ENCODE assay signal across 14 cellular contexts in the genomic region with DNA sequence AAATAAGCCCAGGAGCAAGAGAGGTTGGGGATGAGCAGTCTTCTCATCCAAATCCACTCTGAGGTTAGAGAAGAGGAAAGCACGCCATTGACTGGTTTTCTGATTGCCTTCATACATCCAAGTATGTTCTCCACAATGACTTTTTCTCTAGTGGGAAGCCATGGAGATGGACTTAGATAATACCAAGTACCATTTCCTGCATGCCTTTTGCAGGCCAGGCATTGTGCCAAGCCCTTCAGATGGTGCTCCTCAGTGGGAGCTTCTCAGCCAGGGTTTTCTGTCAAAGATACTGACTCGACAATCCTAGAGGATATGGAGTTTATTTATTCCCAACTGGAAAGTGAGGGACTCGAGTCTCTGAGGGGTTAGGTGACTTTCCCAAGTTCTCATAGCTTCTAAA.
DNase-seq lines count a peak whose midpoint lies in the region; ATAC-seq and TF ChIP-seq lines count a peak whose summit lies in the region.
"Had no signal": no experiment of that assay in that cellular context is flagged by ENCODE, and none has a peak within 500 bp of the region (broad histone marks: within the 10 kb centered on the region; RNA-seq: fewer than 3 reads in every experiment).

No MANE protein-coding gene starts in this region.

- intact Hi-C loops in breast epithelium (cut with DNase I; ENCODE audit: low total_unique reads), result no loop called here
- intact Hi-C loops in MCF 10A (cut with micrococcal nuclease), result loop anchor here (5.0 kb wide), 1 partner anchor 112 kb away; no protein-coding TSS in a partner anchor
- intact Hi-C loops in PC-3 (cut with micrococcal nuclease), result no loop called here
- intact Hi-C loops in right lobe of liver (cut with DNase I), result no loop called here
- intact Hi-C loops in posterior vena cava (cut with DNase I), result no loop called here

- H3K36me3 ChIP-seq in breast epithelium (no peaks in the 10 kb centered on the region), PC-3 (ENCODE audit: low read depth, low read length) (no peaks in the 10 kb centered on the region), upper lobe of left lung (no peaks in the 10 kb centered on the region), right lobe of liver (no peaks in the 10 kb centered on the region), endodermal cell (ENCODE audit: control insufficient read depth, insufficient read depth, low read length) (no peaks in the 10 kb centered on the region)
- H3K36me3 ChIP-seq: cardiac muscle cell, tibial artery had no signal

- 47 to 51% methylated on average over 3 of the region's 3 CpGs for WGBS in upper lobe of left lung, 2 donors
- WGBS in right lobe of liver (ENCODE audit: insufficient coverage, low coverage, low lambda C conversion rate, missing lambda C conversion rate), result 82% methylated on average over 2 of the region's 3 CpGs
- 95 to 100% methylated on average over 1 to 3 of the region's 3 CpGs for WGBS in endodermal cell (ENCODE audit: insufficient coverage in 1 of 2, insufficient read length in 1 of 2), 2 experiments

- no peaks in the 10 kb centered on the region for H3K27me3 Mint-ChIP-seq in MCF 10A (ENCODE audit: insufficient read depth, unreplicated experiment)
- no peaks in the 10 kb centered on the region for H3K27me3 Mint-ChIP-seq in endodermal cell (ENCODE audit: insufficient read depth)

- H3K4me1 ChIP-seq in breast epithelium, result peaks cover 0 to 15% of the 10 kb centered on the region in 2 donors
- H3K4me1 ChIP-seq in PC-3 (ENCODE audit: insufficient read depth, low read length), result peaks cover 34% of the 10 kb centered on the region
- peaks cover 37 to 55% (median 47%) of the 10 kb centered on the region in 4 donors for H3K4me1 ChIP-seq in upper lobe of left lung
- H3K4me1 ChIP-seq in right lobe of liver, result peaks cover 0 to 35% (median 11%) of the 10 kb centered on the region in 4 donors
- H3K4me1 ChIP-seq in endodermal cell (ENCODE audit: control insufficient read depth, insufficient read depth, low read length), result no peaks in the 10 kb centered on the region

- no peak overlapping the region for H2AFZ ChIP-seq in PC-3 (ENCODE audit: low read length)

- TF ChIP-seq EP300 in upper lobe of left lung (IDR thresholded peaks at IDR 0.05), result no peak

- no peaks in the 10 kb centered on the region for H3K27me3 ChIP-seq in breast epithelium
- no peaks in the 10 kb centered on the region for H3K27me3 ChIP-seq in PC-3 (ENCODE audit: low read length)
- H3K27me3 ChIP-seq in upper lobe of left lung, result no peaks in the 10 kb centered on the region
- H3K27me3 ChIP-seq in right lobe of liver, result no peaks in the 10 kb centered on the region
- H3K27me3 ChIP-seq in endodermal cell (ENCODE audit: control insufficient read depth, insufficient read depth, low read length, poor library complexity, severe bottlenecking), result no peaks in the 10 kb centered on the region
- H3K27me3 ChIP-seq: cardiac muscle cell, tibial artery had no signal

- H3K4me3 ChIP-seq in breast epithelium (no peak overlapping the region), PC-3 (ENCODE audit: low read length) (no peak overlapping the region), fibroblast of mammary gland (ENCODE audit: control insufficient read depth, low read depth, low read length) (no peak overlapping the region), upper lobe of left lung (no peak overlapping the region), right lobe of liver (no peak overlapping the region), endodermal cell (ENCODE audit: low read length) (no peak overlapping the region)
- H3K4me3 ChIP-seq: cardiac muscle cell, tibial artery had no signal

- POLR2A ChIA-PET in MCF 10A (lab: Yijun Ruan, JAX), result interaction anchor here (0.7 to 2.0 kb wide), 8 partner anchors 25 to 218 kb away, joined by 3 to 6 read pairs (median 4); a partner anchor contains a TSS
- POLR2A ChIA-PET in PC-3 (lab: Charles Lee; ENCODE audit: unreplicated experiment), result no interaction called here

- no peak overlapping the region for H3K4me2 ChIP-seq in PC-3 (ENCODE audit: low read length)

- H3K27ac Mint-ChIP-seq in MCF 10A (ENCODE audit: low read depth, unreplicated experiment) (no peak overlapping the region), endodermal cell (no peak overlapping the region)
- H3K27ac Mint-ChIP-seq: T-helper 2 cell treated with Interferon-gamma antibody and Interleukin-4, amounts not matched to agents 5 μg/mL and 100 μg/mL, for 36 hours had no signal

- H3K9me3 ChIP-seq in breast epithelium, result no peaks in the 10 kb centered on the region
- H3K9me3 ChIP-seq in PC-3 (ENCODE audit: low read length), result no peaks in the 10 kb centered on the region
- no peaks in the 10 kb centered on the region for H3K9me3 ChIP-seq in upper lobe of left lung
- no peaks in the 10 kb centered on the region for H3K9me3 ChIP-seq in right lobe of liver
- H3K9me3 ChIP-seq in endodermal cell (ENCODE audit: control insufficient read depth, low read length), result no peaks in the 10 kb centered on the region
- H3K9me3 ChIP-seq: tibial artery had no signal

- H3K79me2 ChIP-seq in PC-3 (ENCODE audit: low read length), result no peaks in the 10 kb centered on the region

- H3K27ac ChIP-seq in breast epithelium (peak overlapping the region; percentile 59 to 87), PC-3 (ENCODE audit: low read length) (no peak overlapping the region), upper lobe of left lung (peak overlapping the region in 3 of 4 donors; percentile 61 to 82 (median 75)), right lobe of liver (no peak overlapping the region), endodermal cell (ENCODE audit: low read depth, low read length) (no peak overlapping the region)
- H3K27ac ChIP-seq: cardiac muscle cell, tibial artery had no signal

- no peaks in the 10 kb centered on the region for H3F3A ChIP-seq in PC-3 (ENCODE audit: low read length, unreplicated experiment)

- H4K20me1 ChIP-seq in PC-3 (ENCODE audit: low read length), result no peaks in the 10 kb centered on the region

- H3K9ac ChIP-seq in PC-3 (ENCODE audit: low read length) (no peak overlapping the region), endodermal cell (ENCODE audit: extremely low read depth, low read length, poor library complexity, severe bottlenecking) (no peak overlapping the region)

- TF ChIP-seq CTCF in breast epithelium (IDR thresholded peaks at IDR 0.05) (no peak), MCF 10A (IDR thresholded peaks at IDR 0.05; ENCODE audit: unreplicated experiment) (no peak), PC-3 (conservative IDR thresholded peaks at IDR 0.05; ENCODE audit: low read depth, low read length) (no peak), fibroblast of mammary gland (conservative IDR thresholded peaks at IDR 0.05; ENCODE audit: control insufficient read depth, insufficient read depth, low read depth, low read length) (no peak), upper lobe of left lung (IDR thresholded peaks at IDR 0.05) (no peak), right lobe of liver (IDR thresholded peaks at IDR 0.05) (no peak), endodermal cell (conservative IDR thresholded peaks at IDR 0.05) (no peak)

- BruUV-seq in MCF 10A (replicated peaks; lab: Mats Ljungman, UMichigan), result no TSS peak
- BruUV-seq in PC-3 (replicated peaks; lab: Mats Ljungman, UMichigan), result no TSS peak

- H3K36me3 Mint-ChIP-seq in MCF 10A (ENCODE audit: insufficient read depth, unreplicated experiment) (peaks cover 6% of the 10 kb centered on the region), endodermal cell (ENCODE audit: low read depth) (no peaks in the 10 kb centered on the region)

- no peak for DNase-seq in breast epithelium (ENCODE audit: low spot score in 2 of 2)
- no peak for DNase-seq in MCF 10A (ENCODE audit: unreplicated experiment)
- DNase-seq in PC-3, result peak; percentile 12
- DNase-seq in fibroblast of mammary gland (ENCODE audit: low read depth), result peak; percentile 61
- no peak for DNase-seq in upper lobe of left lung
- no peak for DNase-seq in right lobe of liver
- DNase-seq in endodermal cell, result no peak
- no peak for DNase-seq in posterior vena cava (ENCODE audit: low spot score)
- DNase-seq: DMS 273 treated with DMSO at 0.1 percent for 48 hours, mesendoderm had no signal

- CTCF ChIA-PET in MCF 10A (lab: Yijun Ruan, JAX) (interaction anchor here (0.9 to 1.0 kb wide), 2 partner anchors 23 to 326 kb away, joined by 3 to 5 read pairs; no protein-coding TSS in a partner anchor), PC-3 (lab: Charles Lee) (no interaction called here)

- H3K9me2 ChIP-seq in PC-3 (replicated peaks; ENCODE audit: low read length), result no peaks in the 10 kb centered on the region

- no peak for TF ChIP-seq POLR2A in breast epithelium (IDR thresholded peaks at IDR 0.05)
- TF ChIP-seq POLR2A in upper lobe of left lung (IDR thresholded peaks at IDR 0.05), result no peak
- TF ChIP-seq POLR2A in right lobe of liver (IDR thresholded peaks at IDR 0.05), result no peak

- H3K9me3 Mint-ChIP-seq in MCF 10A (ENCODE audit: unreplicated experiment), result peaks cover 6% of the 10 kb centered on the region
- peaks cover 7% of the 10 kb centered on the region for H3K9me3 Mint-ChIP-seq in endodermal cell
- H3K9me3 Mint-ChIP-seq: T-helper 2 cell treated with Interferon-gamma antibody and Interleukin-4, amounts not matched to agents 5 μg/mL and 100 μg/mL, for 36 hours had no signal

- H3K4me3 Mint-ChIP-seq in MCF 10A (ENCODE audit: unreplicated experiment), result no peak overlapping the region
- no peak overlapping the region for H3K4me3 Mint-ChIP-seq in endodermal cell
- H3K4me3 Mint-ChIP-seq: T-helper 2 cell treated with Interferon-gamma antibody and Interleukin-4, amounts not matched to agents 5 μg/mL and 100 μg/mL, for 36 hours had no signal

- peaks cover 38% of the 10 kb centered on the region for H3K4me1 Mint-ChIP-seq in MCF 10A (ENCODE audit: insufficient read depth, unreplicated experiment)
- H3K4me1 Mint-ChIP-seq in endodermal cell, result peaks cover 8% of the 10 kb centered on the region

- ATAC-seq in PC-3 (no peak), upper lobe of left lung (ENCODE audit: low FRiP score in 2 of 2) (no peak), right lobe of liver (no peak)
- ATAC-seq: Panc1 had no signal

Comparison
In these comparisons a context has a peak if more than half of its experiments do, and no peak if none do; other contexts are left out.
1. DNase-seq: peak in PC-3 (single experiment) and fibroblast of mammary gland (single experiment); none in breast epithelium (0 of 2), MCF 10A (single experiment), upper lobe of left lung (0 of 2), right lobe of liver (0 of 3), endodermal cell (single experiment) and posterior vena cava (single experiment).
2. H3K27ac ChIP-seq: peak in breast epithelium (2 of 2) and upper lobe of left lung (3 of 4); none in PC-3 (single experiment), right lobe of liver (0 of 3) and endodermal cell (single experiment).